1 cellular context compared by ENCODE assay signal in the genomic region with DNA sequence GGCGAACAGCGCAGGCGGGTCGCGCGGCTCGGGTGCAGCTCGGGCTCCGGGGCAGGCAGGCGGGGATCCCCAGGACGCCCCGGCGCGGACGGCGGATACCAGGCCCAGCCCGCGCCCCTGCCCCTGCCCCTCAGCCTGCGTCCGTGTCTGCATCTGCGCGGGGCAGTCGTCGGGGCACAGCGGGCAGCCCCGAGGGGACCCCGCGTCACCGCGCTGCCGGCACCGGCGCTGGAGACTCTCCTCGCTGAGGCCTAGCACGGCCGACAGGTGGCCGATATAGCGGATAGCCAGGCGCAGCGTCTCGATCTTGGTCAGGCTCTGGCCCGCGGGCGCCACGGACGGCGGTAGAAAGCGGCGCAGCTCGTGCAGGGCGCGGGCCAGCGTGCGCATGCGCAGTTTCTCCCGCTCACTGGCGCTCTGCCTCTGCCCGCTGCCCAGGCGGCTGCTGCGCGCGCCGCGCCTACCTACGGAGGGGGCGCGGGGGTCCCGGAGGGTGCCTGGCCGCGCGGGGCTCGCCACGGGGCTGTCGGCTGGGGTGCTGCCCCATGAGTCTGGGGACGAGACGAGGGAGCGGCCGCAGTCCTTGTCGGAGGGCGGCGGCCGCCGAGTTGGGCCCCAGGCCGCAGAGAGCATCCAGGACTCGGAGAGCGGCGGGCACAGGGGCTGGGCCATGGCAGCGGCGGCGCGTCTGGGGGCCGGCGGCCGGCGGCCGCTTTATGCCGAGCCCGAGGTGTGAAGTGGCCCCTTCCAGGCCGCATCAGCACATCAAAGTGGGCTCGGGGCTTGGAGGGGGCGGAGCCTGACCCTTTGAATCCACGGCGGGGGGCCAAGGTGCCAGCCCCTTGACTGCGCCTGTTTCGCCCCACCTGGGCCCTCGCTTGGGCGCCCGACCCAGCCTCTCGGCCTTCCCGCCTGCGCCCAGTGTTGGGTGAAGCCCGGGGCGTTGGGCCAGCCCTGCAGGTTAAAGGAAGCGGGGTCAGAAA.
TF ChIP-seq lines count a peak whose summit lies in the region.

A gene with protein sequence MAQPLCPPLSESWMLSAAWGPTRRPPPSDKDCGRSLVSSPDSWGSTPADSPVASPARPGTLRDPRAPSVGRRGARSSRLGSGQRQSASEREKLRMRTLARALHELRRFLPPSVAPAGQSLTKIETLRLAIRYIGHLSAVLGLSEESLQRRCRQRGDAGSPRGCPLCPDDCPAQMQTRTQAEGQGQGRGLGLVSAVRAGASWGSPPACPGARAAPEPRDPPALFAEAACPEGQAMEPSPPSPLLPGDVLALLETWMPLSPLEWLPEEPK (minus strand): TSS at position 690 of the 983 bp plus-strand sequence. CDS start 18 bp downstream, at position 672.

TF ChIP-seq in HepG2, 621 proteins besides CTCF, POLR2A, EP300 and RAD21 (continued from another document and continues in another):
- TF ChIP-seq, protein P1, sequence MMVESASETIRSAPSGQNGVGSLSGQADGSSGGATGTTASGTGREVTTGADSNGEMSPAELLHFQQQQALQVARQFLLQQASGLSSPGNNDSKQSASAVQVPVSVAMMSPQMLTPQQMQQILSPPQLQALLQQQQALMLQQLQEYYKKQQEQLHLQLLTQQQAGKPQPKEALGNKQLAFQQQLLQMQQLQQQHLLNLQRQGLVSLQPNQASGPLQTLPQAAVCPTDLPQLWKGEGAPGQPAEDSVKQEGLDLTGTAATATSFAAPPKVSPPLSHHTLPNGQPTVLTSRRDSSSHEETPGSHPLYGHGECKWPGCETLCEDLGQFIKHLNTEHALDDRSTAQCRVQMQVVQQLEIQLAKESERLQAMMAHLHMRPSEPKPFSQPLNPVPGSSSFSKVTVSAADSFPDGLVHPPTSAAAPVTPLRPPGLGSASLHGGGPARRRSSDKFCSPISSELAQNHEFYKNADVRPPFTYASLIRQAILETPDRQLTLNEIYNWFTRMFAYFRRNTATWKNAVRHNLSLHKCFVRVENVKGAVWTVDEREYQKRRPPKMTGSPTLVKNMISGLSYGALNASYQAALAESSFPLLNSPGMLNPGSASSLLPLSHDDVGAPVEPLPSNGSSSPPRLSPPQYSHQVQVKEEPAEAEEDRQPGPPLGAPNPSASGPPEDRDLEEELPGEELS (CRISPR knock-in tag; IDR thresholded peaks at IDR 0.05): peak; percentile 44; the same call in 1 of the 2 replicates
- no peak for TF ChIP-seq RORA (CRISPR knock-in tag; IDR thresholded peaks at IDR 0.05)
- TF ChIP-seq SATB2 (CRISPR knock-in tag; IDR thresholded peaks at IDR 0.05): no peak
- TF ChIP-seq ASH2L (IDR thresholded peaks at IDR 0.05; ENCODE audit: insufficient read length, low read depth, low read length): peak; percentile 51
- no peak for TF ChIP-seq SYNCRIP (IDR thresholded peaks at IDR 0.05; ENCODE audit: insufficient read depth, low read depth, low read length)
- TF ChIP-seq MTF1 (CRISPR knock-in tag; IDR thresholded peaks at IDR 0.05): no peak
- TF ChIP-seq, protein P2, sequence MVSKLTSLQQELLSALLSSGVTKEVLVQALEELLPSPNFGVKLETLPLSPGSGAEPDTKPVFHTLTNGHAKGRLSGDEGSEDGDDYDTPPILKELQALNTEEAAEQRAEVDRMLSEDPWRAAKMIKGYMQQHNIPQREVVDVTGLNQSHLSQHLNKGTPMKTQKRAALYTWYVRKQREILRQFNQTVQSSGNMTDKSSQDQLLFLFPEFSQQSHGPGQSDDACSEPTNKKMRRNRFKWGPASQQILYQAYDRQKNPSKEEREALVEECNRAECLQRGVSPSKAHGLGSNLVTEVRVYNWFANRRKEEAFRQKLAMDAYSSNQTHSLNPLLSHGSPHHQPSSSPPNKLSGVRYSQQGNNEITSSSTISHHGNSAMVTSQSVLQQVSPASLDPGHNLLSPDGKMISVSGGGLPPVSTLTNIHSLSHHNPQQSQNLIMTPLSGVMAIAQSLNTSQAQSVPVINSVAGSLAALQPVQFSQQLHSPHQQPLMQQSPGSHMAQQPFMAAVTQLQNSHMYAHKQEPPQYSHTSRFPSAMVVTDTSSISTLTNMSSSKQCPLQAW (CRISPR knock-in tag; IDR thresholded peaks at IDR 0.05): no peak
- no peak; the same call in 1 of the 2 replicates for TF ChIP-seq ZNF598 (CRISPR knock-in tag; IDR thresholded peaks at IDR 0.05; ENCODE audit: borderline replicate concordance)
- no peak for TF ChIP-seq ZNF510 (CRISPR knock-in tag; IDR thresholded peaks at IDR 0.05; ENCODE audit: low read depth)
- TF ChIP-seq ZNF891 (CRISPR knock-in tag; IDR thresholded peaks at IDR 0.05): no peak
- TF ChIP-seq ZEB1 (IDR thresholded peaks at IDR 0.05; ENCODE audit: insufficient replicate concordance, low read depth): no peak
- TF ChIP-seq TGIF2 (CRISPR knock-in tag; IDR thresholded peaks at IDR 0.05): no peak
- peak; percentile 22; the same call in 1 of the 2 replicates for TF ChIP-seq ZGPAT (CRISPR knock-in tag; IDR thresholded peaks at IDR 0.05)
- no peak; the same call in 1 of the 2 replicates for TF ChIP-seq SP2 (CRISPR knock-in tag; IDR thresholded peaks at IDR 0.05)
- TF ChIP-seq MAFG (CRISPR knock-in tag; IDR thresholded peaks at IDR 0.05): no peak
- TF ChIP-seq CCDC6 (CRISPR knock-in tag; IDR thresholded peaks at IDR 0.05): peak; percentile 84; the same call in 1 of the 2 replicates
- no peak for TF ChIP-seq ZNF180 (CRISPR knock-in tag; IDR thresholded peaks at IDR 0.05; ENCODE audit: borderline replicate concordance, low read depth)
- TF ChIP-seq, protein P3, sequence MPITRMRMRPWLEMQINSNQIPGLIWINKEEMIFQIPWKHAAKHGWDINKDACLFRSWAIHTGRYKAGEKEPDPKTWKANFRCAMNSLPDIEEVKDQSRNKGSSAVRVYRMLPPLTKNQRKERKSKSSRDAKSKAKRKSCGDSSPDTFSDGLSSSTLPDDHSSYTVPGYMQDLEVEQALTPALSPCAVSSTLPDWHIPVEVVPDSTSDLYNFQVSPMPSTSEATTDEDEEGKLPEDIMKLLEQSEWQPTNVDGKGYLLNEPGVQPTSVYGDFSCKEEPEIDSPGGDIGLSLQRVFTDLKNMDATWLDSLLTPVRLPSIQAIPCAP (CRISPR knock-in tag; IDR thresholded peaks at IDR 0.05; ENCODE audit: low read depth): no peak; the same call in 1 of the 2 replicates
- TF ChIP-seq, protein P4, sequence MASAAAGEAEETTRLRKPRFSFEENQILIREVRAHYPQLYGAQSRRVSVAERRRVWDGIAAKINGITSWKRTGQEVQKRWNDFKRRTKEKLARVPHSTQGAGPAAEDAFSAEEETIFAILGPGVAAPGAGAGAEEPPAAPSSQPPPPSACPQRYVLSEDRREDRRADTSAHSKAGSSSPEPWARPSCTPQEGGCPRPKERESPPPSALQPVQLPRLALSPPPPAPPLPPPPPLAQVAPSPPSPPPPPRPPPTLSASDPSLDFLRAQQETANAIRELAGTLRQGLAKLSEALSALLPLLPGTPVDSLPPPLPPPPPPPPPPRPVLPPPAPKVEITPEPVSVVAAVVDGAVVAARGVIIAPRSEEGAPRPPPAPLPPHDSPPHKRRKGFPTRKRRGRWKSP (CRISPR knock-in tag; IDR thresholded peaks at IDR 0.05): peak; percentile 96; the same call in 1 of the 2 replicates
- TF ChIP-seq ZNF547 (CRISPR knock-in tag; IDR thresholded peaks at IDR 0.05): peak; percentile 80
- TF ChIP-seq ZNF337 (CRISPR knock-in tag; IDR thresholded peaks at IDR 0.05; ENCODE audit: borderline replicate concordance, low read depth): no peak
- TF ChIP-seq DR1 (CRISPR knock-in tag; IDR thresholded peaks at IDR 0.05): no peak; the same call in 1 of the 2 replicates
- no peak for TF ChIP-seq ZNF781 (CRISPR knock-in tag; IDR thresholded peaks at IDR 0.05; ENCODE audit: borderline replicate concordance, not compliant biosample characterization)
- no peak for TF ChIP-seq ZNF496 (CRISPR knock-in tag; IDR thresholded peaks at IDR 0.05; ENCODE audit: insufficient replicate concordance)
- no peak; the same call in 1 of the 2 replicates for TF ChIP-seq SP4 (CRISPR knock-in tag; IDR thresholded peaks at IDR 0.05)
- TF ChIP-seq ZBTB20 (CRISPR knock-in tag; IDR thresholded peaks at IDR 0.05; ENCODE audit: borderline replicate concordance, low read depth): no peak
- TF ChIP-seq MAX (IDR thresholded peaks at IDR 0.05): peak; percentile 92
- no peak for TF ChIP-seq MAFK (conservative IDR thresholded peaks at IDR 0.05 in 1 of 2, IDR thresholded peaks at IDR 0.05 in 1 of 2; ENCODE audit: low read length in 2 of 2)
- TF ChIP-seq, protein P5, sequence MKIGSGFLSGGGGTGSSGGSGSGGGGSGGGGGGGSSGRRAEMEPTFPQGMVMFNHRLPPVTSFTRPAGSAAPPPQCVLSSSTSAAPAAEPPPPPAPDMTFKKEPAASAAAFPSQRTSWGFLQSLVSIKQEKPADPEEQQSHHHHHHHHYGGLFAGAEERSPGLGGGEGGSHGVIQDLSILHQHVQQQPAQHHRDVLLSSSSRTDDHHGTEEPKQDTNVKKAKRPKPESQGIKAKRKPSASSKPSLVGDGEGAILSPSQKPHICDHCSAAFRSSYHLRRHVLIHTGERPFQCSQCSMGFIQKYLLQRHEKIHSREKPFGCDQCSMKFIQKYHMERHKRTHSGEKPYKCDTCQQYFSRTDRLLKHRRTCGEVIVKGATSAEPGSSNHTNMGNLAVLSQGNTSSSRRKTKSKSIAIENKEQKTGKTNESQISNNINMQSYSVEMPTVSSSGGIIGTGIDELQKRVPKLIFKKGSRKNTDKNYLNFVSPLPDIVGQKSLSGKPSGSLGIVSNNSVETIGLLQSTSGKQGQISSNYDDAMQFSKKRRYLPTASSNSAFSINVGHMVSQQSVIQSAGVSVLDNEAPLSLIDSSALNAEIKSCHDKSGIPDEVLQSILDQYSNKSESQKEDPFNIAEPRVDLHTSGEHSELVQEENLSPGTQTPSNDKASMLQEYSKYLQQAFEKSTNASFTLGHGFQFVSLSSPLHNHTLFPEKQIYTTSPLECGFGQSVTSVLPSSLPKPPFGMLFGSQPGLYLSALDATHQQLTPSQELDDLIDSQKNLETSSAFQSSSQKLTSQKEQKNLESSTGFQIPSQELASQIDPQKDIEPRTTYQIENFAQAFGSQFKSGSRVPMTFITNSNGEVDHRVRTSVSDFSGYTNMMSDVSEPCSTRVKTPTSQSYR (CRISPR knock-in tag; IDR thresholded peaks at IDR 0.05; ENCODE audit: borderline replicate concordance): no peak
- peak; percentile 82 for TF ChIP-seq ZNF574 (CRISPR knock-in tag; IDR thresholded peaks at IDR 0.05)
- TF ChIP-seq ZNF367 (CRISPR knock-in tag; IDR thresholded peaks at IDR 0.05; ENCODE audit: borderline replicate concordance): no peak
- no peak for TF ChIP-seq HOXA7 (CRISPR knock-in tag; IDR thresholded peaks at IDR 0.05)
- no peak for TF ChIP-seq ZNF317 (CRISPR knock-in tag; IDR thresholded peaks at IDR 0.05)
- peak; percentile 62 for TF ChIP-seq SAP130 (CRISPR knock-in tag; IDR thresholded peaks at IDR 0.05; ENCODE audit: low read depth)
- no peak for TF ChIP-seq ZNF468 (CRISPR knock-in tag; IDR thresholded peaks at IDR 0.05)
- no peak for TF ChIP-seq ZFP36L2 (CRISPR knock-in tag; IDR thresholded peaks at IDR 0.05)
- TF ChIP-seq PLRG1 (conservative IDR thresholded peaks at IDR 0.05): no peak
- TF ChIP-seq, protein P6, sequence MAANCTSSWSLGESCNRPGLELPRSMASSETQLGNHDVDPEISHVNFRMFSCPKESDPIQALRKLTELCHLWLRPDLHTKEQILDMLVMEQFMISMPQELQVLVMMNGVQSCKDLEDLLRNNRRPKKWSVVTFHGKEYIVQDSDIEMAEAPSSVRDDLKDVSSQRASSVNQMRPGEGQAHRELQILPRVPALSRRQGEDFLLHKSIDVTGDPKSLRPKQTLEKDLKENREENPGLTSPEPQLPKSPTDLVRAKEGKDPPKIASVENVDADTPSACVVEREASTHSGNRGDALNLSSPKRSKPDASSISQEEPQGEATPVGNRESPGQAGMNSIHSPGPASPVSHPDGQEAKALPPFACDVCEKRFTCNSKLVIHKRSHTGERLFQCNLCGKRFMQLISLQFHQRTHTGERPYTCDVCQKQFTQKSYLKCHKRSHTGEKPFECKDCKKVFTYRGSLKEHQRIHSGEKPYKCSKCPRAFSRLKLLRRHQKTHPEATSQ (CRISPR knock-in tag; IDR thresholded peaks at IDR 0.05; ENCODE audit: borderline replicate concordance): no peak
- TF ChIP-seq ZNF879 (CRISPR knock-in tag; IDR thresholded peaks at IDR 0.05): no peak
- TF ChIP-seq ZNF660 (CRISPR knock-in tag; IDR thresholded peaks at IDR 0.05; ENCODE audit: borderline replicate concordance, low read depth): no peak
- TF ChIP-seq, protein P7, sequence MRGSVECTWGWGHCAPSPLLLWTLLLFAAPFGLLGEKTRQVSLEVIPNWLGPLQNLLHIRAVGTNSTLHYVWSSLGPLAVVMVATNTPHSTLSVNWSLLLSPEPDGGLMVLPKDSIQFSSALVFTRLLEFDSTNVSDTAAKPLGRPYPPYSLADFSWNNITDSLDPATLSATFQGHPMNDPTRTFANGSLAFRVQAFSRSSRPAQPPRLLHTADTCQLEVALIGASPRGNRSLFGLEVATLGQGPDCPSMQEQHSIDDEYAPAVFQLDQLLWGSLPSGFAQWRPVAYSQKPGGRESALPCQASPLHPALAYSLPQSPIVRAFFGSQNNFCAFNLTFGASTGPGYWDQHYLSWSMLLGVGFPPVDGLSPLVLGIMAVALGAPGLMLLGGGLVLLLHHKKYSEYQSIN (CRISPR knock-in tag; IDR thresholded peaks at IDR 0.05; ENCODE audit: borderline replicate concordance): no peak
- TF ChIP-seq PCBP2 (optimal IDR thresholded peaks at IDR 0.05; ENCODE audit: low read depth, low read length, poor library complexity, severe bottlenecking): no peak
